Comparison of ENCODE assay signal across 8 cellular contexts in the genomic region with DNA sequence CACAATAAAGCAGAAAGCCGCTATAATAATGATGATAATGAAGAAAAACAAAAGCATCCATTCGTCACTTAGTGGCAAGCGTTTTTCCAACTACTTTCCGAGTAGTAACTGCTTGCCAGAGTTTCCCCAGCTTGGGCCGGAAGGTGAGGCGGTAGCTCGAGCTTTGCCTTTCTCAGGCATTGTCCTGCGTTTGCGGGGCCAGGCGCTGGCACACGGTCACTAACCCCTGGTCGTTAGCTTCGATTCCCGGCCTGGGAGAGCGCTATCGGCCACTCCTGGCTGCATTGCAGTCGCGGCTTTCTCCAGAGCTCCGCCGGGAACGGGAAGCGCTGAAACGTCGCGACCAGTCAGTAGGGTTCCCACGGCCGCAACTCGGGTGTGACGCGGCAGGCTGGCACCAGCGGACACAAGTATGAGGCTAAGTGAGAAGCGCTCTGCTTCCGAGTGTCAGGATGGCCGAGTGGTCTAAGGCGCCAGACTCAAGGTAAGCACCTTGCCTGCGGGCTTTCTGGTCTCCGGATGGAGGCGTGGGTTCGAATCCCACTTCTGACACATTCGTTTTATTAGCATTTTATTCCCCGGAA. TPM values are rescaled to one million over a fixed set of nuclear protein-coding genes. Genes with fewer than 3 reads are reported as not detected.
DNase-seq lines count a peak whose midpoint lies in the region; ATAC-seq and TF ChIP-seq lines count a peak whose summit lies in the region.

No MANE protein-coding gene starts in this region.

- DNase-seq in DMS153 (lab: John Stamatoyannopoulos, UW) (peak; percentile 97), PC-3 (peak; percentile 100), esophagus squamous epithelium (lab: John Stamatoyannopoulos, UW) (peak; percentile 39), myocyte (ENCODE audit: low read depth) (peak; percentile 96)
- DNase-seq in Jurkat, Clone E6-1 (ENCODE audit: low read depth, low spot score), result peak; percentile 94
- DNase-seq in activated T-cell treated with anti-CD3 and anti-CD28 coated beads, Interleukin-2, amount 50 U/mL, for 4 hours, result peak; percentile 93
- DNase-seq in stimulated activated CD8-positive, alpha-beta memory T cell treated with anti-CD3 and anti-CD28 coated beads, Interleukin-7, amount 100 ng/mL, for 4 hours (ENCODE audit: low read depth in 2 of 2), result peak; percentile 80 to 86

- peaks cover 14% of the 10 kb centered on the region for H3F3A ChIP-seq in PC-3 (ENCODE audit: low read length, unreplicated experiment)

- H3K36me3 Mint-ChIP-seq in activated T-cell treated with anti-CD3 and anti-CD28 coated beads, Interleukin-2, amount 50 U/mL, for 4 hours (ENCODE audit: insufficient read depth), result no peaks in the 10 kb centered on the region

- intact Hi-C loops in PC-3 (cut with micrococcal nuclease) (loop anchor here (1.0 kb wide), 4 partner anchors 10 to 47 kb away; a partner anchor contains a TSS), esophagus squamous epithelium (cut with DNase I) (no loop called here)

- no TSS peak for BruUV-seq in PC-3 (replicated peaks; lab: Mats Ljungman, UMichigan)

- H3K4me1 Mint-ChIP-seq in activated T-cell treated with anti-CD3 and anti-CD28 coated beads, Interleukin-2, amount 50 U/mL, for 4 hours (ENCODE audit: low read depth), result peaks cover 18% of the 10 kb centered on the region

- CTCF ChIA-PET in PC-3 (lab: Charles Lee), result interaction anchor here (1.7 kb wide), 1 partner anchor 15 kb away, joined by 6 read pairs; a partner anchor contains a TSS

- H3K36me3 ChIP-seq in PC-3 (ENCODE audit: low read depth, low read length), result no peaks in the 10 kb centered on the region
- H3K36me3 ChIP-seq in esophagus squamous epithelium, result no peaks in the 10 kb centered on the region

- TF ChIP-seq CTCF in PC-3 (conservative IDR thresholded peaks at IDR 0.05; ENCODE audit: low read depth, low read length) (0 out of 2 replicates have a peak, but pooled peaks have one; percentile 26), esophagus squamous epithelium (IDR thresholded peaks at IDR 0.05) (no peak)

- H3K9me2 ChIP-seq in PC-3 (replicated peaks; ENCODE audit: low read length), result no peaks in the 10 kb centered on the region

- peak; percentile 79 for ATAC-seq in GM21717 (IDR thresholded peaks at IDR 0.05; ENCODE audit: unreplicated experiment)
- ATAC-seq in PC-3, result peak; percentile 84
- peak; percentile 86 to 87 for ATAC-seq in activated T-cell treated with anti-CD3 and anti-CD28 coated beads, Interleukin-2, amount 50 U/mL, for 4 hours

- peak overlapping the region; percentile 47 for H3K27ac ChIP-seq in PC-3 (ENCODE audit: low read length)
- H3K27ac ChIP-seq in esophagus squamous epithelium, result peak overlapping the region; percentile 89 to 97 (median 96)

- peak overlapping the region; percentile 53 for H3K9ac ChIP-seq in PC-3 (ENCODE audit: low read length)

- H3K27me3 ChIP-seq in PC-3 (ENCODE audit: low read length), result no peaks in the 10 kb centered on the region
- no peaks in the 10 kb centered on the region for H3K27me3 ChIP-seq in esophagus squamous epithelium

- H3K4me1 ChIP-seq in PC-3 (ENCODE audit: insufficient read depth, low read length) (peaks cover 9% of the 10 kb centered on the region; the same call in 1 of the 2 replicates), esophagus squamous epithelium (peaks cover 0 to 23% (median 3%) of the 10 kb centered on the region in 3 donors)

- peak overlapping the region; percentile 89 for H3K4me3 Mint-ChIP-seq in activated T-cell treated with anti-CD3 and anti-CD28 coated beads, Interleukin-2, amount 50 U/mL, for 4 hours

- no peaks in the 10 kb centered on the region for H3K79me2 ChIP-seq in PC-3 (ENCODE audit: low read length)

- H3K27me3 Mint-ChIP-seq in activated T-cell treated with anti-CD3 and anti-CD28 coated beads, Interleukin-2, amount 50 U/mL, for 4 hours (ENCODE audit: low read depth), result peaks cover 3% of the 10 kb centered on the region

- POLR2A ChIA-PET in PC-3 (lab: Charles Lee; ENCODE audit: unreplicated experiment), result interaction anchor here (0.6 kb wide), 2 partner anchors 11 to 48 kb away, joined by 3 to 6 read pairs; a partner anchor contains a TSS

- peak in 2 of 4 donors; percentile 39 to 41 for TF ChIP-seq POLR2A in esophagus squamous epithelium (IDR thresholded peaks at IDR 0.05)

- H3K9me3 ChIP-seq in PC-3 (ENCODE audit: low read length), result no peaks in the 10 kb centered on the region
- no peaks in the 10 kb centered on the region for H3K9me3 ChIP-seq in esophagus squamous epithelium

- WGBS in esophagus squamous epithelium, 2 donors, result 0% methylated on average over 6 to 22 of the region's 41 CpGs

- H4K20me1 ChIP-seq in PC-3 (ENCODE audit: low read length), result no peaks in the 10 kb centered on the region

- H3K4me2 ChIP-seq in PC-3 (ENCODE audit: low read length), result peak overlapping the region; percentile 81

- H3K4me3 ChIP-seq in Jurkat, Clone E6-1 (ENCODE audit: low read length), result peak overlapping the region; percentile 91
- H3K4me3 ChIP-seq in PC-3 (ENCODE audit: low read length), result peak overlapping the region; percentile 75
- H3K4me3 ChIP-seq in esophagus squamous epithelium, result peak overlapping the region; percentile 44 to 72 (median 66)

- peak overlapping the region; percentile 92 for H2AFZ ChIP-seq in PC-3 (ENCODE audit: low read length)

- no peaks in the 10 kb centered on the region for H3K9me3 Mint-ChIP-seq in activated T-cell treated with anti-CD3 and anti-CD28 coated beads, Interleukin-2, amount 50 U/mL, for 4 hours

RNA-seq across cellular contexts. Expression of a gene that starts 14.6 kb away (rescaled TPM):
- polyA plus RNA-seq in Jurkat, Clone E6-1 (2012; ENCODE audit: insufficient read depth, insufficient read length), result 80.0 TPM
- total RNA-seq in PC-3 (2014; rRNA removed), result 71.9 and 85.4 TPM in 2 replicates
- 10 to 100 TPM; 59.8 to 72.6 (median 70.1) TPM for total RNA-seq in activated T-cell treated with anti-CD3 and anti-CD28 coated beads, Interleukin-2, amount 50 U/mL, for 4 hours
- 10 to 100 TPM; 35.7 to 67.9 (median 40.7) TPM for total RNA-seq in esophagus squamous epithelium
- total RNA-seq in myocyte, result 54.0 and 61.7 TPM in 2 replicates
- polyA plus RNA-seq in myocyte (2012), result 34.1 TPM

RNA-seq across cellular contexts. Expression of a gene that starts 32.5 kb away (rescaled TPM):
- polyA plus RNA-seq in Jurkat, Clone E6-1 (2012; ENCODE audit: insufficient read depth, insufficient read length), result 3.8 TPM
- total RNA-seq in PC-3 (2014; rRNA removed) (6.5 and 9.2 TPM in 2 replicates), esophagus squamous epithelium (1 to 10 TPM; 4.1 to 9.5 (median 6.7) TPM), myocyte (3.6 and 4.8 TPM in 2 replicates)
- total RNA-seq in activated T-cell treated with anti-CD3 and anti-CD28 coated beads, Interleukin-2, amount 50 U/mL, for 4 hours, result 1 to 10 TPM; 3.4 to 4.7 (median 4.0) TPM
- 2.7 TPM for polyA plus RNA-seq in myocyte (2012)

RNA-seq across cellular contexts. Expression of a gene that starts 35.5 kb away (rescaled TPM):
- polyA plus RNA-seq in Jurkat, Clone E6-1 (2012; ENCODE audit: insufficient read depth, insufficient read length), result 36.6 TPM
- total RNA-seq in PC-3 (2014; rRNA removed) (83.9 and 89.4 TPM in 2 replicates), esophagus squamous epithelium (10 to 100 TPM; 22.3 to 25.8 (median 24.0) TPM), myocyte (38.9 and 43.4 TPM in 2 replicates)
- 10 to 100 TPM; 35.9 to 38.3 (median 37.2) TPM for total RNA-seq in activated T-cell treated with anti-CD3 and anti-CD28 coated beads, Interleukin-2, amount 50 U/mL, for 4 hours
- polyA plus RNA-seq in myocyte (2012), result 16.3 TPM

RNA-seq across cellular contexts. Expression of a gene that starts 47.8 kb away (rescaled TPM):
- 21.1 TPM for polyA plus RNA-seq in Jurkat, Clone E6-1 (2012; ENCODE audit: insufficient read depth, insufficient read length)
- total RNA-seq in PC-3 (2014; rRNA removed) (63.5 and 70.6 TPM in 2 replicates), esophagus squamous epithelium (10 to 100 TPM; 19.2 to 23.1 (median 21.9) TPM), myocyte (26.5 and 30.9 TPM in 2 replicates)
- total RNA-seq in activated T-cell treated with anti-CD3 and anti-CD28 coated beads, Interleukin-2, amount 50 U/mL, for 4 hours, result 10 to 100 TPM; 14.9 to 16.4 (median 16.1) TPM
- 39.9 TPM for polyA plus RNA-seq in myocyte (2012)

Comparison
In these comparisons a context has a peak if more than half of its experiments do, and no peak if none do; other contexts are left out.
1. Peak in every context shown above with its lines: DNase-seq, ATAC-seq, H3K4me3 ChIP-seq and H3K27ac ChIP-seq.
2. DNase-seq: peak in every context shown above with its lines; median percentile 100 in PC-3; 97 in DMS153; 96 in myocyte; 94 in Jurkat, Clone E6-1; 93 in activated T-cell treated with anti-CD3 and anti-CD28 coated beads, Interleukin-2, amount 50 U/mL, for 4 hours; 83 in stimulated activated CD8-positive, alpha-beta memory T cell treated with anti-CD3 and anti-CD28 coated beads, Interleukin-7, amount 100 ng/mL, for 4 hours; 39 in esophagus squamous epithelium.